In genomic region chr7:140212100-140212881, GRCh38 we compare ENCODE assay signal across 8 cellular contexts. TPM values are rescaled to one million over a fixed set of nuclear protein-coding genes. Genes with fewer than 3 reads are reported as not detected.
A peak's percentile ranks its signal among the peaks of the same experiment; 100 is the strongest.
DNase-seq lines count a peak whose midpoint lies in the region; ATAC-seq and TF ChIP-seq lines count a peak whose summit lies in the region.

No MANE protein-coding gene starts in this region.

- peak; percentile 68 for ATAC-seq in GM18858 (IDR thresholded peaks at IDR 0.05; ENCODE audit: unreplicated experiment)
- ATAC-seq in GM21786 (IDR thresholded peaks at IDR 0.05; ENCODE audit: unreplicated experiment): peak; percentile 57
- peak; percentile 83 for ATAC-seq in left colon

- H3F3A ChIP-seq in neural progenitor cell (ENCODE audit: low read depth): no peaks in the 10 kb centered on the region

- no peak overlapping the region for H2AFZ ChIP-seq in neural progenitor cell (replicated peaks)

- no TSS peak for BruUV-seq in Calu3 (replicated peaks; lab: Mats Ljungman, UMichigan)

- peaks cover 8% of the 10 kb centered on the region for H3K9me3 Mint-ChIP-seq in Calu3 (ENCODE audit: low read depth, unreplicated experiment)
- H3K9me3 Mint-ChIP-seq in neural progenitor cell: no peaks in the 10 kb centered on the region

- peak; percentile 69 for DNase-seq in LoVo (ENCODE audit: low spot score)
- peak; percentile 78 to 91 for DNase-seq in left colon
- no peak for DNase-seq in Calu3
- no peak for DNase-seq in neural progenitor cell (ENCODE audit: low spot score)
- no peak for DNase-seq in brain microvascular endothelial cell
- no peak for DNase-seq in glomerular visceral epithelial cell (ENCODE audit: extremely low spot score)

- no peaks in the 10 kb centered on the region for H3K9me3 ChIP-seq in neural progenitor cell (ENCODE audit: low read depth)

- H3K27me3 ChIP-seq in neural progenitor cell (no peaks in the 10 kb centered on the region), brain microvascular endothelial cell (replicated peaks) (peaks cover 1% of the 10 kb centered on the region)

- H3K27ac ChIP-seq in neural progenitor cell: no peak overlapping the region
- no peak overlapping the region for H3K27ac ChIP-seq in brain microvascular endothelial cell

- in situ Hi-C loops in brain microvascular endothelial cell (cut with HindIII; ENCODE audit: low pct_ligation_motif_present, low sequenced_read_pairs): no loop called here

- TF ChIP-seq CTCF in Calu3 (IDR thresholded peaks at IDR 0.05; ENCODE audit: unreplicated experiment) (no peak), neural progenitor cell (IDR thresholded peaks at IDR 0.05) (no peak), brain microvascular endothelial cell (IDR thresholded peaks at IDR 0.05; ENCODE audit: low read depth, low read length, missing control alignments) (no peak)

- no peak overlapping the region for H3K9ac ChIP-seq in neural progenitor cell

- no peaks in the 10 kb centered on the region for H3K79me2 ChIP-seq in neural progenitor cell (ENCODE audit: low read depth)

- H3K27ac Mint-ChIP-seq in Calu3 (ENCODE audit: unreplicated experiment) (no peak overlapping the region), neural progenitor cell (no peak overlapping the region)

- CTCF ChIA-PET in Calu3 (lab: Charles Lee): no interaction called here

- H3K36me3 ChIP-seq in neural progenitor cell (no peaks in the 10 kb centered on the region), brain microvascular endothelial cell (replicated peaks) (no peaks in the 10 kb centered on the region)

- H3K36me3 Mint-ChIP-seq in Calu3 (ENCODE audit: insufficient read depth, unreplicated experiment) (no peaks in the 10 kb centered on the region), neural progenitor cell (no peaks in the 10 kb centered on the region)

- no peaks in the 10 kb centered on the region for H3K4me1 ChIP-seq in neural progenitor cell

- H3K4me2 ChIP-seq in neural progenitor cell: no peak overlapping the region

- H3K27me3 Mint-ChIP-seq in Calu3 (ENCODE audit: unreplicated experiment) (peaks cover 63% of the 10 kb centered on the region), neural progenitor cell (ENCODE audit: insufficient read depth, low read depth) (peaks cover 4% of the 10 kb centered on the region)

- intact Hi-C loops in left colon (cut with DNase I, micrococcal nuclease) (no loop called here), Calu3 (cut with micrococcal nuclease; ENCODE audit: unreplicated experiment) (no loop called here)

- no peaks in the 10 kb centered on the region for H3K4me1 Mint-ChIP-seq in Calu3 (ENCODE audit: low read depth, unreplicated experiment)
- peaks cover 2% of the 10 kb centered on the region for H3K4me1 Mint-ChIP-seq in neural progenitor cell

- H3K4me3 ChIP-seq in neural progenitor cell (no peak overlapping the region), brain microvascular endothelial cell (ENCODE audit: low read depth, low read length) (no peak overlapping the region)

- H4K20me1 ChIP-seq in neural progenitor cell (ENCODE audit: low read depth): no peaks in the 10 kb centered on the region

- no peak overlapping the region for H3K4me3 Mint-ChIP-seq in Calu3 (ENCODE audit: low read depth, unreplicated experiment)
- no peak overlapping the region for H3K4me3 Mint-ChIP-seq in neural progenitor cell

RNA-seq across cellular contexts. Expression of gene KDM7A, which starts 35.5 kb away (rescaled TPM):
- total RNA-seq in left colon (10 to 100 TPM; 31.8 to 33.4 TPM), Calu3 (2022) (2.7 and 4.9 TPM in 2 replicates), neural progenitor cell (ENCODE audit: low replicate concordance) (10.5 and 13.6 TPM in 2 replicates)

Comparison
In these comparisons a context has a peak if more than half of its experiments do, and no peak if none do; other contexts are left out.
1. DNase-seq: peak in LoVo (single experiment) and left colon (2 of 2); none in Calu3 (single experiment), neural progenitor cell (single experiment), brain microvascular endothelial cell (single experiment) and glomerular visceral epithelial cell (single experiment).
2. Peak in every context shown above with its lines, with median percentiles within 50 percentile points of each other: ATAC-seq.